ENCODE assay signal across 8 cellular contexts in genomic region chr14:73770977-73771847, GRCh38. TPM values are rescaled to one million over a fixed set of nuclear protein-coding genes. Genes with fewer than 3 reads are reported as not detected.
DNase-seq lines count a peak whose midpoint lies in the region; ATAC-seq and TF ChIP-seq lines count a peak whose summit lies in the region.

No MANE protein-coding gene starts in this region.

- H3K4me3 Mint-ChIP-seq in activated CD8-positive, alpha-beta T cell treated with anti-CD3 and anti-CD28 coated beads for 36 hours, result peak overlapping the region; percentile 41

- no peaks in the 10 kb centered on the region for H3K36me3 ChIP-seq in mucosa of rectum (ENCODE audit: control insufficient read depth in 2 of 2, insufficient read depth in 2 of 2, low read length in 2 of 2)

- H3K27me3 ChIP-seq in mucosa of rectum (ENCODE audit: control insufficient read depth in 2 of 2, insufficient read depth in 2 of 2, low read length in 2 of 2), result no peaks in the 10 kb centered on the region

- CTCF ChIA-PET in activated CD8-positive, alpha-beta T cell treated with anti-CD3 and anti-CD28 coated beads for 36 hours (lab: Charles Lee), result interaction anchor here (0.6 to 8.1 kb wide), 10 partner anchors 9 to 180 kb away, joined by 3 to 76 read pairs (median 9); a partner anchor contains a TSS

- H3K27ac ChIP-seq in mucosa of rectum (ENCODE audit: low read depth in 2 of 2, low read length in 2 of 2), result peak overlapping the region; percentile 79 to 88

- ATAC-seq in GM18858 (IDR thresholded peaks at IDR 0.05; ENCODE audit: unreplicated experiment) (peak; percentile 10), HG02852 (IDR thresholded peaks at IDR 0.05; ENCODE audit: unreplicated experiment) (peak; percentile 14)
- no peak for ATAC-seq in activated CD8-positive, alpha-beta T cell treated with anti-CD3 and anti-CD28 coated beads for 36 hours

- no peaks in the 10 kb centered on the region for H3K9me3 ChIP-seq in mucosa of rectum (ENCODE audit: control insufficient read depth in 2 of 2, low read length in 2 of 2)

- peaks cover 11% of the 10 kb centered on the region for H3K36me3 Mint-ChIP-seq in activated CD8-positive, alpha-beta T cell treated with anti-CD3 and anti-CD28 coated beads for 36 hours (ENCODE audit: low read depth)

- intact Hi-C loops in activated CD8-positive, alpha-beta T cell treated with anti-CD3 and anti-CD28 coated beads for 36 hours (cut with micrococcal nuclease), result loop anchor here (2.0 kb wide), 1 partner anchor 14 kb away; no protein-coding TSS in a partner anchor

- H3K4me3 ChIP-seq in mucosa of rectum (ENCODE audit: low read length in 2 of 2), result peak overlapping the region in 1 of 2 donors; percentile 50

- POLR2A ChIA-PET in activated CD8-positive, alpha-beta T cell treated with anti-CD3 and anti-CD28 coated beads for 36 hours (lab: Charles Lee), result interaction anchor here (0.8 to 24.9 kb wide), 8 partner anchors 13 to 58 kb away, joined by 3 to 512 read pairs (median 4); a partner anchor contains a TSS

- peaks cover 52 to 54% of the 10 kb centered on the region in 2 donors for H3K4me1 ChIP-seq in mucosa of rectum (ENCODE audit: control insufficient read depth in 2 of 2, insufficient read depth in 2 of 2, low read length in 2 of 2)

- no peak for TF ChIP-seq CTCF in activated CD8-positive, alpha-beta T cell treated with anti-CD3 and anti-CD28 coated beads for 36 hours (IDR thresholded peaks at IDR 0.05)

- H3K9ac ChIP-seq in mucosa of rectum (ENCODE audit: low read depth in 1 of 2, low read length in 2 of 2), result peak overlapping the region; percentile 63 to 64

- no peaks in the 10 kb centered on the region for H3K9me3 Mint-ChIP-seq in activated CD8-positive, alpha-beta T cell treated with anti-CD3 and anti-CD28 coated beads for 36 hours

- no peak for DNase-seq in activated CD8-positive, alpha-beta T cell treated with anti-CD3 and anti-CD28 coated beads for 36 hours
- no peak for DNase-seq in NCI-H446 (lab: John Stamatoyannopoulos, UW)
- no peak for DNase-seq in NCI-H748 (lab: John Stamatoyannopoulos, UW; ENCODE audit: unreplicated experiment)
- DNase-seq in NCI-H524 treated with DMSO at 0.1 percent for 48 hours (lab: John Stamatoyannopoulos, UW), result no peak
- DNase-seq in activated CD4-positive, alpha-beta T cell treated with anti-CD3 and anti-CD28 coated beads for 48 hours, result no peak

- peak overlapping the region; percentile 92 for H3K27ac Mint-ChIP-seq in activated CD8-positive, alpha-beta T cell treated with anti-CD3 and anti-CD28 coated beads for 36 hours

- H3K4me1 Mint-ChIP-seq in activated CD8-positive, alpha-beta T cell treated with anti-CD3 and anti-CD28 coated beads for 36 hours (ENCODE audit: low read depth), result peaks cover 71% of the 10 kb centered on the region

- H3K27me3 Mint-ChIP-seq in activated CD8-positive, alpha-beta T cell treated with anti-CD3 and anti-CD28 coated beads for 36 hours, result no peaks in the 10 kb centered on the region

RNA-seq across cellular contexts. Expression of gene PNMA1, which starts 57.0 kb away (rescaled TPM):
- total RNA-seq in activated CD8-positive, alpha-beta T cell treated with anti-CD3 and anti-CD28 coated beads for 36 hours, result 10 to 100 TPM; 22.9 to 24.1 TPM
